In the genomic region with DNA sequence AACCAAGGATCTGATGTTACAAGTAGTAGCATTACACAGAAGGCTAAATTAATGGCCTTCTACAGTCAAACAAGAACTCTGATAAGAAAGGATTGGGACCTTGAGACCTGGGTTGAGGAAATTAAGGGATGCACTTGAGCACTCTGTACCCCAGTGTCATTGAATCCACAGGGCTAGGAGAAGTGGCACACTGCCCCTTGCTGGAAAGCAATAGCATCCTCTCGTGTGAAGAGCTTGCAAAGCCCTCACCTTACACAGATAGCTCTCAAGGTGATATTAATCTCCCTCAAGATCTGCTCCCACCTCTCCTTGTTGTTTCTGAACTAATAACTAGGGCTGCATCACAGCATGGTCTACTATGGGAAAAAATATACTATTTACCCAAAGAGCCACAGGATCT, we compare ENCODE assay signal across 20 cellular contexts. TPM values are rescaled to one million over a fixed set of nuclear protein-coding genes. Genes with fewer than 3 reads are reported as not detected.
DNase-seq lines count a peak whose midpoint lies in the region; ATAC-seq, FAIRE-seq and TF ChIP-seq lines count a peak whose summit lies in the region.
"Had no signal": no experiment of that assay in that cellular context is flagged by ENCODE, and none has a peak within 500 bp of the region (broad histone marks: within the 10 kb centered on the region; RNA-seq: fewer than 3 reads in every experiment).

No MANE protein-coding gene starts in this region.

- peaks cover 2% of the 10 kb centered on the region for H3K36me3 Mint-ChIP-seq in neural progenitor cell
- H3K36me3 Mint-ChIP-seq in stimulated activated naive B cell treated with anti-CD40 and anti-IgM and Interleukin-4, amounts not matched to agents 10 μg/mL and 1 μg/mL and 100 μg/mL, for 72 hours, result no peaks in the 10 kb centered on the region
- H3K36me3 Mint-ChIP-seq: CD8-positive, alpha-beta memory T cell had no signal

- H3K23me2 ChIP-seq in H1 (ENCODE audit: low read depth, low read length), result no peaks in the 10 kb centered on the region

- H3K79me2 ChIP-seq in H1 (ENCODE audit: control insufficient read depth in 1 of 2, insufficient read depth in 2 of 2, low read length in 2 of 2) (no peaks in the 10 kb centered on the region), neural progenitor cell (ENCODE audit: low read depth) (no peaks in the 10 kb centered on the region)

- H2AK5ac ChIP-seq in H1 (ENCODE audit: low read depth, low read length), result no peak overlapping the region

- H3K79me1 ChIP-seq in H1 (ENCODE audit: low read depth, low read length), result no peaks in the 10 kb centered on the region

- DNase-seq in NCI-H146 (lab: John Stamatoyannopoulos, UW) (peak; percentile 28), NCI-H146 treated with DMSO at 0.1 percent for 48 hours (lab: John Stamatoyannopoulos, UW; ENCODE audit: unreplicated experiment) (no peak), left ventricle myocardium inferior (no peak), left ventricle myocardium superior (no peak), H1 (ENCODE audit: low read depth in 1 of 2, low spot score in 2 of 2) (no peak), neural progenitor cell (ENCODE audit: low spot score) (no peak)
- no peak for DNase-seq in stimulated activated naive B cell treated with anti-CD40 and anti-IgM and Interleukin-4, amounts not matched to agents 10 μg/mL and 1 μg/mL and 100 μg/mL, for 72 hours
- DNase-seq: AML-193; CD8-positive, alpha-beta memory T cell; DND-41; GF-D8; GM23248; HCEC 1CT; HFFc6 had no signal

- H2AFZ ChIP-seq in H1 (ENCODE audit: low read length) (peak overlapping the region; percentile 5; the same call in 1 of the 2 replicates), neural progenitor cell (replicated peaks) (no peak overlapping the region)
- H2AFZ ChIP-seq: GM23248 had no signal

- H2BK5ac ChIP-seq in H1 (ENCODE audit: low read depth, low read length), result no peak overlapping the region

- H3K27ac ChIP-seq in left ventricle myocardium inferior (replicated peaks) (no peak overlapping the region), H1 (ENCODE audit: low read depth, low read length) (no peak overlapping the region), neural progenitor cell (no peak overlapping the region)
- H3K27ac ChIP-seq: 22Rv1, BLaER1, GM23248 had no signal

- H3K4ac ChIP-seq in H1 (replicated peaks; ENCODE audit: insufficient read length, low read depth, low read length), result no peak overlapping the region

- POLR2A ChIA-PET in H1 (lab: Charles Lee; ENCODE audit: partially characterized antibody), result no interaction called here

- no peak overlapping the region for H2BK120ac ChIP-seq in H1 (replicated peaks; ENCODE audit: low read depth, low read length)

- H3K27me3 Mint-ChIP-seq in neural progenitor cell (ENCODE audit: insufficient read depth, low read depth), result peaks cover 9% of the 10 kb centered on the region
- no peaks in the 10 kb centered on the region for H3K27me3 Mint-ChIP-seq in stimulated activated naive B cell treated with anti-CD40 and anti-IgM and Interleukin-4, amounts not matched to agents 10 μg/mL and 1 μg/mL and 100 μg/mL, for 72 hours
- H3K27me3 Mint-ChIP-seq: CD8-positive, alpha-beta memory T cell had no signal

- peaks cover 5% of the 10 kb centered on the region for H3K9me3 Mint-ChIP-seq in neural progenitor cell
- H3K9me3 Mint-ChIP-seq in stimulated activated naive B cell treated with anti-CD40 and anti-IgM and Interleukin-4, amounts not matched to agents 10 μg/mL and 1 μg/mL and 100 μg/mL, for 72 hours, result no peaks in the 10 kb centered on the region

- H4K91ac ChIP-seq in H1 (replicated peaks; ENCODE audit: insufficient read length, low read length), result no peak overlapping the region

- peak; percentile 45 to 65 for TF ChIP-seq RAD21 in H1 (IDR thresholded peaks at IDR 0.05 in 1 of 2, conservative IDR thresholded peaks at IDR 0.05 in 1 of 2; ENCODE audit: low read depth in 2 of 2, low read length in 2 of 2)

- no peak overlapping the region for H3K4me3 Mint-ChIP-seq in neural progenitor cell
- no peak overlapping the region for H3K4me3 Mint-ChIP-seq in stimulated activated naive B cell treated with anti-CD40 and anti-IgM and Interleukin-4, amounts not matched to agents 10 μg/mL and 1 μg/mL and 100 μg/mL, for 72 hours
- H3K4me3 Mint-ChIP-seq: CD8-positive, alpha-beta memory T cell; HFFc6 had no signal

- H2BK15ac ChIP-seq in H1 (ENCODE audit: low read length), result no peak overlapping the region

- WGBS in H1 (ENCODE audit: extremely low coverage in 1 of 2, insufficient coverage in 1 of 2, insufficient read length in 1 of 2, insufficient replicate concordance in 2 of 2, low coverage in 1 of 2, low lambda C conversion rate in 2 of 2, missing lambda C conversion rate in 1 of 2), 2 experiments, result 64% methylated on average over 1 of the region's 1 CpG; no CpG with 5 or more reads in 1 of the 2 experiments

- no peak overlapping the region for H3K4me3 ChIP-seq in left ventricle myocardium inferior
- no peak overlapping the region for H3K4me3 ChIP-seq in H1 (ENCODE audit: extremely low read depth in 1 of 4, insufficient read depth in 2 of 4, low read depth in 3 of 4, low read length in 4 of 4)
- H3K4me3 ChIP-seq in neural progenitor cell, result no peak overlapping the region
- H3K4me3 ChIP-seq: BLaER1, GM23248 had no signal

- peaks cover 12% of the 10 kb centered on the region for H3K4me1 Mint-ChIP-seq in neural progenitor cell
- H3K4me1 Mint-ChIP-seq in stimulated activated naive B cell treated with anti-CD40 and anti-IgM and Interleukin-4, amounts not matched to agents 10 μg/mL and 1 μg/mL and 100 μg/mL, for 72 hours, result no peaks in the 10 kb centered on the region
- H3K4me1 Mint-ChIP-seq: CD8-positive, alpha-beta memory T cell had no signal

- H3K23ac ChIP-seq in H1 (ENCODE audit: insufficient read length), result no peak overlapping the region

- FAIRE-seq in H1 (lab: Jason Lieb, UNC), result no peak
- FAIRE-seq: HTR-8/SVneo had no signal

- H3F3A ChIP-seq in neural progenitor cell (ENCODE audit: low read depth), result no peaks in the 10 kb centered on the region

- H3K4me2 ChIP-seq in H1 (ENCODE audit: insufficient read depth in 1 of 2, low read depth in 2 of 2, low read length in 2 of 2), result no peak overlapping the region
- no peak overlapping the region for H3K4me2 ChIP-seq in neural progenitor cell
- H3K4me2 ChIP-seq: BLaER1 had no signal

- no peaks in the 10 kb centered on the region for H3K4me1 ChIP-seq in left ventricle myocardium inferior
- H3K4me1 ChIP-seq in H1 (replicated peaks in 1 of 4; ENCODE audit: control insufficient read depth in 3 of 4, insufficient read depth in 4 of 4, low read length in 3 of 4), result peaks cover 0 to 8% (median 2%) of the 10 kb centered on the region in 4 experiments; a peak in 1 of 7 replicates
- H3K4me1 ChIP-seq in neural progenitor cell, result peaks cover 5% of the 10 kb centered on the region
- H3K4me1 ChIP-seq: BLaER1, Caco-2 had no signal

- no peaks in the 10 kb centered on the region for H3K9me3 ChIP-seq in left ventricle myocardium inferior (replicated peaks)
- no peaks in the 10 kb centered on the region for H3K9me3 ChIP-seq in H1 (ENCODE audit: insufficient read depth in 2 of 2, low read depth in 1 of 2, low read length in 1 of 2)
- no peaks in the 10 kb centered on the region for H3K9me3 ChIP-seq in neural progenitor cell (ENCODE audit: low read depth)
- H3K9me3 ChIP-seq: BLaER1, Caco-2 had no signal

- TF ChIP-seq EP300 in H1 (IDR thresholded peaks at IDR 0.05; ENCODE audit: borderline replicate concordance in 1 of 2, low read depth in 2 of 2, low read length in 2 of 2), result no peak

- H3K56ac ChIP-seq in H1 (replicated peaks; ENCODE audit: insufficient read length, low read depth, low read length), result no peak overlapping the region

- no peak overlapping the region for H4K5ac ChIP-seq in H1 (ENCODE audit: insufficient read length, low read depth, low read length)

- H3K27me3 ChIP-seq in left ventricle myocardium inferior (ENCODE audit: low read depth), result no peaks in the 10 kb centered on the region
- peaks cover 0 to 1% (median 0%) of the 10 kb centered on the region in 4 experiments; a peak in 1 of 7 replicates for H3K27me3 ChIP-seq in H1 (replicated peaks in 1 of 4; ENCODE audit: control insufficient read depth in 3 of 4, extremely low read depth in 1 of 4, insufficient read depth in 3 of 4, low read length in 3 of 4)
- H3K27me3 ChIP-seq in neural progenitor cell, result no peaks in the 10 kb centered on the region
- H3K27me3 ChIP-seq: BLaER1 had no signal

- no peaks in the 10 kb centered on the region for H3K36me3 ChIP-seq in left ventricle myocardium inferior
- H3K36me3 ChIP-seq in H1 (ENCODE audit: control insufficient read depth in 2 of 4, insufficient read depth in 4 of 4, low read length in 3 of 4), result no peaks in the 10 kb centered on the region
- no peaks in the 10 kb centered on the region for H3K36me3 ChIP-seq in neural progenitor cell
- H3K36me3 ChIP-seq: BLaER1 had no signal

- H3K14ac ChIP-seq in H1 (ENCODE audit: insufficient read length), result no peak overlapping the region

- H3K27ac Mint-ChIP-seq in neural progenitor cell, result no peak overlapping the region
- no peak overlapping the region for H3K27ac Mint-ChIP-seq in stimulated activated naive B cell treated with anti-CD40 and anti-IgM and Interleukin-4, amounts not matched to agents 10 μg/mL and 1 μg/mL and 100 μg/mL, for 72 hours
- H3K27ac Mint-ChIP-seq: CD8-positive, alpha-beta memory T cell; HFFc6 had no signal

- no peak overlapping the region for H4K8ac ChIP-seq in H1 (ENCODE audit: extremely low read depth, insufficient read depth, low read length)

- H3K18ac ChIP-seq in H1 (ENCODE audit: extremely low read depth, low read length), result no peak overlapping the region

- H3K9ac ChIP-seq in H1 (replicated peaks in 1 of 4; ENCODE audit: extremely low read depth in 1 of 4, low read depth in 3 of 4, low read length in 3 of 4) (no peak overlapping the region), neural progenitor cell (no peak overlapping the region)
- H3K9ac ChIP-seq: BLaER1, GM23248 had no signal

- CTCF ChIA-PET in H1 (lab: Charles Lee; ENCODE audit: partially characterized antibody), result interaction anchor here (0.9 to 1.4 kb wide), 3 partner anchors 20 to 333 kb away, joined by 3 to 5 read pairs (median 3); no protein-coding TSS in a partner anchor

- H2BK20ac ChIP-seq in H1 (ENCODE audit: low read length), result no peak overlapping the region

- no peak overlapping the region for H2BK12ac ChIP-seq in H1 (ENCODE audit: low read depth, low read length)

- H4K20me1 ChIP-seq in H1 (replicated peaks in 1 of 2; ENCODE audit: control insufficient read depth in 1 of 2, insufficient read depth in 2 of 2, low read length in 2 of 2) (no peaks in the 10 kb centered on the region), neural progenitor cell (ENCODE audit: low read depth) (no peaks in the 10 kb centered on the region)
- H4K20me1 ChIP-seq: BLaER1 had no signal

- TF ChIP-seq POLR2A in H1 (IDR thresholded peaks at IDR 0.05; ENCODE audit: control extremely low read depth in 1 of 2, low read depth in 2 of 2, low read length in 2 of 2), result no peak

- TF ChIP-seq CTCF in left ventricle myocardium inferior (IDR thresholded peaks at IDR 0.05; ENCODE audit: borderline replicate concordance) (peak; percentile 27), H1 (IDR thresholded peaks at IDR 0.05; ENCODE audit: control extremely low read depth in 1 of 3, insufficient read depth in 1 of 3, low read depth in 1 of 3, low read length in 3 of 3) (peak; percentile 16 to 33 (median 16); a peak in 3 of 4 replicates), neural progenitor cell (IDR thresholded peaks at IDR 0.05) (peak; percentile 8)

- ATAC-seq in left ventricle myocardium superior (no peak), GM18909 (IDR thresholded peaks at IDR 0.05; ENCODE audit: poor library complexity, unreplicated experiment) (no peak)
- no peak for ATAC-seq in stimulated activated naive B cell treated with anti-CD40 and anti-IgM and Interleukin-4, amounts not matched to agents 10 μg/mL and 1 μg/mL and 100 μg/mL, for 72 hours (replicated peaks)

- intact Hi-C loops in left ventricle myocardium inferior (cut with micrococcal nuclease) (no loop called here), left ventricle myocardium superior (cut with micrococcal nuclease) (no loop called here)

RNA-seq across cellular contexts. Expression of a gene that starts 26.5 kb away (rescaled TPM):
- total RNA-seq in left ventricle myocardium inferior, result 2.0 TPM
- 7.0 TPM for total RNA-seq in left ventricle myocardium superior
- 24.3 and 25.3 TPM in 2 replicates for total RNA-seq in H1 (2021; fragmentation: NEBNext Ultra II Directional; extraction: Animal tissue kit (Norgen Biotek cat#: 25700))
- 1.8 and 3.2 TPM in 2 replicates for polyA plus RNA-seq in H1 (2011; rRNA removed)
- 4.3 TPM for polyA plus RNA-seq in H1 (2011; cell fraction: cytosol; rRNA removed)
- 1.7 TPM for polyA plus RNA-seq in H1 (2011; cell fraction: nucleus; rRNA removed)
- 4.7 to 13.7 TPM (median 7.6 TPM) in 4 replicates for polyA plus RNA-seq in H1 (2012, experiment 1 of 2)
- 0.97 TPM for polyA plus RNA-seq in H1 (2012, experiment 2 of 2)
- 20.0 TPM for polyA plus RNA-seq in H1 (2013, experiment 1 of 2)
- 23.4 TPM for polyA plus RNA-seq in H1 (2013, experiment 2 of 2)
- polyA minus RNA-seq in H1 (2011; rRNA and poly(A)+ RNA removed), result 4.3 and 7.4 TPM in 2 replicates
- 3.4 TPM for polyA minus RNA-seq in H1 (2011; cell fraction: cytosol; rRNA and poly(A)+ RNA removed)
- 7.9 TPM for polyA minus RNA-seq in H1 (2011; cell fraction: nucleus; rRNA and poly(A)+ RNA removed)
- 0.77 and 1.3 TPM in 2 replicates for total RNA-seq in neural progenitor cell (ENCODE audit: low replicate concordance)
- total RNA-seq: A673; CD8-positive, alpha-beta memory T cell; GM23248; HFFc6 had no signal
- polyA plus RNA-seq: CD8-positive, alpha-beta memory T cell; GM23248 had no signal
